In the genomic region with DNA sequence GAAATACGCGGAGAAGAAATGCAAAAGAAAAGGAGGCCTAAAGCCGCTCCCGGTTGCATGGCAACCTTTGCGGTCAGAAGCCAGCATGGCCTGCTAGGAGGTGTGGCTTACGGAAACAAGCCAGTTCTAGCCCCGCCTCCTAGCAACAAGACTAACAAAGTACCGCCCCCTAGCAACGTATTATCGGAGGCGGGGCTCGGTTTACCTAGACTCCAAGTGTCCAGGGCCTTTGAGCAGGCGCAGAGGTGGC, we compare ENCODE assay signal across 8 cellular contexts. TPM values are rescaled to one million over a fixed set of nuclear protein-coding genes. Genes with fewer than 3 reads are reported as not detected.
DNase-seq lines count a peak whose midpoint lies in the region; ATAC-seq, FAIRE-seq and TF ChIP-seq lines count a peak whose summit lies in the region.

No MANE protein-coding gene starts in this region.

- H3K36me3 ChIP-seq in heart right ventricle (peaks cover 0 to 37% (median 35%) of the 10 kb centered on the region in 9 donors), GM12878 (ENCODE audit: control insufficient read depth in 2 of 2, insufficient read depth in 2 of 2, low read length in 1 of 2) (peaks cover 2 to 9% of the 10 kb centered on the region in 2 experiments; a peak in 3 of 4 replicates), mesenchymal stem cell (ENCODE audit: control insufficient read depth in 1 of 2, insufficient read depth in 2 of 2, low read depth in 1 of 2, low read length in 2 of 2) (peaks cover 44 to 45% of the 10 kb centered on the region in 2 experiments), uterus (no peaks in the 10 kb centered on the region)

- H3K27ac ChIP-seq in heart right ventricle (peak overlapping the region in 9 of 10 donors; percentile 28 to 100 (median 55)), GM12878 (ENCODE audit: control insufficient read depth, insufficient read depth) (no peak overlapping the region), mesenchymal stem cell (ENCODE audit: low read length, poor library complexity, severe bottlenecking) (peak overlapping the region; percentile 52), uterus (peak overlapping the region; percentile 40 to 78)

- H3K27me3 ChIP-seq in heart right ventricle (no peaks in the 10 kb centered on the region), GM12878 (replicated peaks in 1 of 2; ENCODE audit: control insufficient read depth in 2 of 2, insufficient read depth in 2 of 2, low read length in 1 of 2) (no peaks in the 10 kb centered on the region), mesenchymal stem cell (ENCODE audit: control insufficient read depth in 1 of 2, insufficient read depth in 1 of 2, low read length in 2 of 2) (no peaks in the 10 kb centered on the region), uterus (no peaks in the 10 kb centered on the region)

- H4K91ac ChIP-seq in mesenchymal stem cell (ENCODE audit: low read length) = no peak overlapping the region

- BruUV-seq in GM12878 (replicated peaks; lab: Mats Ljungman, UMichigan) = no TSS peak

- H3K9ac ChIP-seq in GM12878 (ENCODE audit: control insufficient read depth, insufficient read depth, low read length) (no peak overlapping the region), mesenchymal stem cell (ENCODE audit: low read length) (peak overlapping the region; percentile 93)

- no peak overlapping the region for H3K4ac ChIP-seq in mesenchymal stem cell (ENCODE audit: low read depth in 1 of 2, low read length in 2 of 2)

- H3K79me1 ChIP-seq in mesenchymal stem cell (replicated peaks; ENCODE audit: low read length, poor library complexity, severe bottlenecking) = peaks cover 23% of the 10 kb centered on the region

- peaks cover 9% of the 10 kb centered on the region for H3K79me2 ChIP-seq in GM12878 (ENCODE audit: control insufficient read depth, insufficient read depth, low read length)

- H3K4me1 ChIP-seq in heart right ventricle = peaks cover 7 to 36% (median 15%) of the 10 kb centered on the region in 9 donors
- peaks cover 8% of the 10 kb centered on the region; the same call in 1 of the 2 replicates for H3K4me1 ChIP-seq in GM12878 (ENCODE audit: control insufficient read depth, insufficient read depth, low read length)
- peaks cover 12% of the 10 kb centered on the region for H3K4me1 ChIP-seq in mesenchymal stem cell (ENCODE audit: control insufficient read depth, insufficient read depth, low read depth, low read length)
- H3K4me1 ChIP-seq in uterus = peaks cover 0 to 6% of the 10 kb centered on the region in 2 donors

- peak overlapping the region; percentile 84 for H3K4me2 ChIP-seq in GM12878 (ENCODE audit: control insufficient read depth, insufficient read depth)
- H3K4me2 ChIP-seq in mesenchymal stem cell (ENCODE audit: low read length, poor library complexity, severe bottlenecking) = peak overlapping the region; percentile 89

- RAD21 ChIA-PET in GM12878 (lab: Charles Lee; ENCODE audit: unreplicated experiment) = no interaction called here

- no peak for TF ChIP-seq POLR2A in GM12878 (IDR thresholded peaks at IDR 0.05; ENCODE audit: low read depth, low read length)
- TF ChIP-seq POLR2A in uterus (IDR thresholded peaks at IDR 0.05) = no peak

- intact Hi-C loops in heart right ventricle (cut with DNase I) (loop anchor here in 2 of 10 donors (1.0 to 2.0 kb wide), 3 partner anchors 25 to 106 kb away; a partner anchor contains a TSS), Right ventricle myocardium inferior (cut with DNase I) (no loop called here), GM12878 (cut with micrococcal nuclease; ENCODE audit: unreplicated experiment) (no loop called here), uterus (cut with DNase I; ENCODE audit: low total_unique reads) (no loop called here)

- CTCF ChIA-PET in GM12878 (lab: Yijun Ruan, JAX) = interaction anchor here (1.2 kb wide), 1 partner anchor 116 kb away, joined by 3 read pairs; no protein-coding TSS in a partner anchor

- no peak overlapping the region for H3K14ac ChIP-seq in mesenchymal stem cell (ENCODE audit: low read length in 2 of 2)

- H4K20me1 ChIP-seq in GM12878 (ENCODE audit: control insufficient read depth, insufficient read depth) = peaks cover 3% of the 10 kb centered on the region; the same call in 1 of the 2 replicates

- H2BK15ac ChIP-seq in mesenchymal stem cell (ENCODE audit: low read depth, poor library complexity, severe bottlenecking) = no peak overlapping the region

- no peak overlapping the region for H3K23ac ChIP-seq in mesenchymal stem cell (ENCODE audit: low read length in 2 of 2)

- H3K4me3 ChIP-seq in heart right ventricle (peak overlapping the region in 9 of 10 donors; percentile 10 to 98 (median 47)), GM12878 (peak overlapping the region; percentile 43; the same call in 1 of the 2 replicates), mesenchymal stem cell (ENCODE audit: insufficient read depth in 1 of 2, low read depth in 1 of 2, low read length in 2 of 2) (peak overlapping the region in 1 of 2 experiments; percentile 75), uterus (peak overlapping the region; percentile 38)

- H2AFZ ChIP-seq in GM12878 (ENCODE audit: control insufficient read depth, low read depth, low read length) = peak overlapping the region; percentile 95
- H2AFZ ChIP-seq in mesenchymal stem cell (ENCODE audit: low read depth, low read length) = no peak overlapping the region

- TF ChIP-seq RAD21 in GM12878 (IDR thresholded peaks at IDR 0.05; ENCODE audit: insufficient read depth, low read depth, low read length) = no peak

- TF ChIP-seq CTCF in heart right ventricle (IDR thresholded peaks at IDR 0.05) (no peak), GM12878 (IDR thresholded peaks at IDR 0.05 in 2 of 3, conservative IDR thresholded peaks at IDR 0.05 in 1 of 3; ENCODE audit: control insufficient read depth in 2 of 3, extremely low read depth in 1 of 3, insufficient read depth in 1 of 3, low read depth in 3 of 3, low read length in 3 of 3) (no peak), uterus (IDR thresholded peaks at IDR 0.05) (no peak)

- SMC1A ChIA-PET in GM12878 (lab: Charles Lee; ENCODE audit: uncharacterized antibody, unreplicated experiment) = no interaction called here

- in situ Hi-C loops in GM12878 (cut with MboI) = no loop called here

- ATAC-seq in heart right ventricle (no peak), Right ventricle myocardium inferior (no peak), GM12878 (no peak), GM18909 (IDR thresholded peaks at IDR 0.05; ENCODE audit: poor library complexity, unreplicated experiment) (no peak)

- H2BK120ac ChIP-seq in mesenchymal stem cell (ENCODE audit: low read depth, low read length) = no peak overlapping the region

- DNase-seq in heart right ventricle = no peak
- no peak for DNase-seq in Right ventricle myocardium inferior (ENCODE audit: missing footprints)
- no peak for DNase-seq in GM12878 (ENCODE audit: low read depth, low spot score)
- no peak for DNase-seq in mesenchymal stem cell
- no peak for DNase-seq in uterus
- DNase-seq in dedifferentiated amniotic fluid mesenchymal stem cell (ENCODE audit: extremely low spot score) = no peak
- no peak for DNase-seq in SW480 (ENCODE audit: low spot score)

- H2BK12ac ChIP-seq in mesenchymal stem cell (ENCODE audit: low read length in 2 of 2) = no peak overlapping the region

- no peaks in the 10 kb centered on the region for H3K9me3 ChIP-seq in heart right ventricle
- no peaks in the 10 kb centered on the region for H3K9me3 ChIP-seq in GM12878 (replicated peaks; ENCODE audit: control insufficient read depth, insufficient read depth, low read length)
- H3K9me3 ChIP-seq in mesenchymal stem cell (ENCODE audit: control insufficient read depth, low read length) = no peaks in the 10 kb centered on the region
- no peaks in the 10 kb centered on the region for H3K9me3 ChIP-seq in uterus

- 0 to 1% methylated on average over 13 of the region's 13 CpGs for WGBS in heart right ventricle, 2 donors
- 0% methylated on average over 13 of the region's 13 CpGs for WGBS in GM12878 (ENCODE audit: insufficient coverage, insufficient replicate concordance, low lambda C conversion rate, missing lambda C conversion rate)
- WGBS in mesenchymal stem cell = under 1% methylated on average over 11 of the region's 13 CpGs

- no peak overlapping the region for H2BK5ac ChIP-seq in mesenchymal stem cell (ENCODE audit: low read depth, low read length, poor library complexity, severe bottlenecking)

- FAIRE-seq in GM12878 (lab: Jason Lieb, UNC) = peak; percentile 100

- peak overlapping the region in 1 of 2 experiments; percentile 50 for H3K18ac ChIP-seq in mesenchymal stem cell (ENCODE audit: low read depth in 1 of 2, low read length in 2 of 2)

- TF ChIP-seq EP300 in GM12878 (IDR thresholded peaks at IDR 0.05; ENCODE audit: borderline replicate concordance in 1 of 2, control insufficient read depth in 1 of 2, low read depth in 2 of 2, low read length in 2 of 2) = no peak

- no peak overlapping the region for H2AK5ac ChIP-seq in mesenchymal stem cell (ENCODE audit: low read length, severe bottlenecking)

- H4K8ac ChIP-seq in mesenchymal stem cell (ENCODE audit: low read length) = no peak overlapping the region

- POLR2A ChIA-PET in GM12878 (lab: Charles Lee) = no interaction called here

RNA-seq across cellular contexts. Expression of a gene that starts 0.4 kb away (rescaled TPM):
- total RNA-seq in heart right ventricle (10 to 100 TPM; 25.8 to 40.4 (median 32.2) TPM), Right ventricle myocardium inferior (30.7 TPM), GM12878 (2014; rRNA removed) (18.5 and 24.6 TPM in 2 replicates), GM12878 (2014; rRNA removed; fragmentation: Illumina TruSeq; extraction: Trizol) (11.0 and 13.9 TPM in 2 replicates), GM12878 (2021) (28.2 and 29.9 TPM in 2 replicates), uterus (10 to 100 TPM in 3 of 4 donors, 1 to 10 TPM in 1; 7.2 to 70.3 (median 36.5) TPM)
- polyA plus RNA-seq in heart right ventricle (10 to 100 TPM; 28.2 to 41.9 TPM), GM12878 (2011; rRNA removed) (16.0 and 26.4 TPM in 2 replicates), GM12878 (2014; fragmentation: Illumina TruSeq; extraction: Trizol) (8.6 and 18.8 TPM in 2 replicates), GM12878 (2014; fragmentation: Nextera tagmentation; extraction: Ambion mirVana) (1 to 10 TPM; 1.3 to 1.6 TPM), GM12878 (2014; rRNA removed) (26.6 and 28.7 TPM in 2 replicates), GM12878 (2016; fragmentation: Nextera tagmentation; extraction: Ambion mirVana) (10 to 100 TPM; 25.6 to 31.9 TPM)
- total RNA-seq in GM12878 (2013; cell fraction: nucleolus; rRNA removed) = 43.7 and 54.0 TPM in 2 replicates
- 13.5 TPM for polyA plus RNA-seq in GM12878 (2011; ENCODE audit: low read depth)
- polyA plus RNA-seq in GM12878 (2011; cell fraction: cytosol; rRNA removed) = 29.0 and 32.3 TPM in 2 replicates
- 58.9 and 66.4 TPM in 2 replicates for polyA plus RNA-seq in GM12878 (2011; cell fraction: nucleus; rRNA removed)
- 21.4 and 25.9 TPM in 2 replicates for polyA plus RNA-seq in GM12878 (2012)
- 21.4 and 34.4 TPM in 2 replicates for polyA minus RNA-seq in GM12878 (2011; rRNA and poly(A)+ RNA removed)
- polyA minus RNA-seq in GM12878 (2011; cell fraction: cytosol; rRNA and poly(A)+ RNA removed) = 7.7 and 7.9 TPM in 2 replicates
- 17.8 and 26.8 TPM in 2 replicates for polyA minus RNA-seq in GM12878 (2011; cell fraction: nucleus; rRNA and poly(A)+ RNA removed)
- polyA plus RNA-seq in mesenchymal stem cell (2013, experiment 1 of 2) = 47.7 TPM
- polyA plus RNA-seq in mesenchymal stem cell (2013, experiment 2 of 2) = 45.1 TPM

RNA-seq across cellular contexts. Expression of a gene that starts 13.4 kb away (rescaled TPM):
- total RNA-seq in heart right ventricle = under 1 TPM; 0.13 to 0.52 (median 0.30) TPM
- under 1 TPM; 0.29 to 0.43 TPM for polyA plus RNA-seq in heart right ventricle
- 0.19 TPM for total RNA-seq in Right ventricle myocardium inferior
- total RNA-seq in GM12878 (2013; cell fraction: nucleolus; rRNA removed) = 3.0 TPM in 2 replicates
- total RNA-seq in GM12878 (2014; rRNA removed) = 0.38 and 0.40 TPM in 2 replicates
- total RNA-seq in GM12878 (2014; rRNA removed; fragmentation: Illumina TruSeq; extraction: Trizol) = 0.41 and 0.45 TPM in 2 replicates
- total RNA-seq in GM12878 (2021) = 1.3 and 1.4 TPM in 2 replicates
- polyA plus RNA-seq in GM12878 (2011; ENCODE audit: low read depth) = 0.38 TPM
- 0.16 and 0.24 TPM in 2 replicates for polyA plus RNA-seq in GM12878 (2011; rRNA removed)
- polyA plus RNA-seq in GM12878 (2011; cell fraction: cytosol; rRNA removed) = 0.19 and 0.22 TPM in 2 replicates
- polyA plus RNA-seq in GM12878 (2011; cell fraction: nucleus; rRNA removed) = 1.2 TPM in 2 replicates
- 0.51 and 0.62 TPM in 2 replicates for polyA plus RNA-seq in GM12878 (2012)
- 0.48 and 0.59 TPM in 2 replicates for polyA plus RNA-seq in GM12878 (2014; fragmentation: Illumina TruSeq; extraction: Trizol)
- under 1 TPM; 0.26 to 0.34 TPM for polyA plus RNA-seq in GM12878 (2014; fragmentation: Nextera tagmentation; extraction: Ambion mirVana)
- 0.72 and 0.93 TPM in 2 replicates for polyA plus RNA-seq in GM12878 (2014; rRNA removed)
- polyA plus RNA-seq in GM12878 (2016; fragmentation: Nextera tagmentation; extraction: Ambion mirVana) = under 1 TPM; 0.30 to 0.68 TPM
- polyA minus RNA-seq in GM12878 (2011; rRNA and poly(A)+ RNA removed) = 0.73 and 1.3 TPM in 2 replicates
- 0.21 and 0.27 TPM in 2 replicates for polyA minus RNA-seq in GM12878 (2011; cell fraction: cytosol; rRNA and poly(A)+ RNA removed)
- 0.60 and 1.5 TPM in 2 replicates for polyA minus RNA-seq in GM12878 (2011; cell fraction: nucleus; rRNA and poly(A)+ RNA removed)
- 0.25 TPM for polyA plus RNA-seq in mesenchymal stem cell (2013, experiment 1 of 2)
- 0.21 TPM for polyA plus RNA-seq in mesenchymal stem cell (2013, experiment 2 of 2)
- total RNA-seq in uterus = 1 to 10 TPM in 2 of 4 donors, under 1 TPM in 1, not detected in 1; 0.29 to 2.2 (median 1.2) TPM

RNA-seq across cellular contexts. Expression of a gene that starts 22.9 kb away (rescaled TPM):
- 10 to 100 TPM; 13.2 to 26.2 (median 17.0) TPM for total RNA-seq in heart right ventricle
- 10 to 100 TPM in 1 of 2 donors, 1 to 10 TPM in 1; 5.6 to 22.8 TPM for polyA plus RNA-seq in heart right ventricle
- 17.7 TPM for total RNA-seq in Right ventricle myocardium inferior
- total RNA-seq in GM12878 (2013; cell fraction: nucleolus; rRNA removed) = 22.0 and 26.3 TPM in 2 replicates
- 26.5 and 30.6 TPM in 2 replicates for total RNA-seq in GM12878 (2014; rRNA removed)
- total RNA-seq in GM12878 (2014; rRNA removed; fragmentation: Illumina TruSeq; extraction: Trizol) = 22.4 and 30.9 TPM in 2 replicates
- 75.8 and 79.0 TPM in 2 replicates for total RNA-seq in GM12878 (2021)
- 6.1 TPM for polyA plus RNA-seq in GM12878 (2011; ENCODE audit: low read depth)
- 17.4 and 26.4 TPM in 2 replicates for polyA plus RNA-seq in GM12878 (2011; rRNA removed)
- 33.3 and 42.0 TPM in 2 replicates for polyA plus RNA-seq in GM12878 (2011; cell fraction: cytosol; rRNA removed)
- 24.8 and 43.8 TPM in 2 replicates for polyA plus RNA-seq in GM12878 (2011; cell fraction: nucleus; rRNA removed)
- 20.2 and 22.0 TPM in 2 replicates for polyA plus RNA-seq in GM12878 (2012)
- 9.2 and 14.0 TPM in 2 replicates for polyA plus RNA-seq in GM12878 (2014; fragmentation: Illumina TruSeq; extraction: Trizol)
- polyA plus RNA-seq in GM12878 (2014; fragmentation: Nextera tagmentation; extraction: Ambion mirVana) = 1 to 10 TPM; 1.4 to 3.0 TPM
- polyA plus RNA-seq in GM12878 (2014; rRNA removed) = 44.6 and 46.5 TPM in 2 replicates
- polyA plus RNA-seq in GM12878 (2016; fragmentation: Nextera tagmentation; extraction: Ambion mirVana) = 100 to 1,000 TPM; 103 TPM
- 12.8 and 20.6 TPM in 2 replicates for polyA minus RNA-seq in GM12878 (2011; rRNA and poly(A)+ RNA removed)
- 14.4 and 21.1 TPM in 2 replicates for polyA minus RNA-seq in GM12878 (2011; cell fraction: cytosol; rRNA and poly(A)+ RNA removed)
- 9.4 and 20.5 TPM in 2 replicates for polyA minus RNA-seq in GM12878 (2011; cell fraction: nucleus; rRNA and poly(A)+ RNA removed)
- 10.0 TPM for polyA plus RNA-seq in mesenchymal stem cell (2013, experiment 1 of 2)
- 9.0 TPM for polyA plus RNA-seq in mesenchymal stem cell (2013, experiment 2 of 2)
- total RNA-seq in uterus = 10 to 100 TPM in 2 of 4 donors, 1 to 10 TPM in 2; 7.7 to 33.8 (median 21.3) TPM

RNA-seq across cellular contexts. Expression of a gene that starts 42.9 kb away (rescaled TPM):
- 1 to 10 TPM in 4 of 10 donors, under 1 TPM in 6; 0.40 to 1.3 (median 0.88) TPM for total RNA-seq in heart right ventricle
- polyA plus RNA-seq in heart right ventricle = 1 to 10 TPM in 1 of 2 donors, under 1 TPM in 1; 0.12 to 1.5 TPM
- 0.70 TPM for total RNA-seq in Right ventricle myocardium inferior
- 0.44 and 0.67 TPM in 2 replicates for total RNA-seq in GM12878 (2013; cell fraction: nucleolus; rRNA removed)
- under 0.01 and 0.05 TPM in 2 replicates for total RNA-seq in GM12878 (2014; rRNA removed)
- total RNA-seq in GM12878 (2014; rRNA removed; fragmentation: Illumina TruSeq; extraction: Trizol) = 0.04 TPM in 1 of 2 replicates, not detected in the other
- total RNA-seq in GM12878 (2021) = 0.28 and 0.51 TPM in 2 replicates
- polyA plus RNA-seq in GM12878 (2011; ENCODE audit: low read depth) = 0.07 TPM
- 0.05 TPM in 1 of 2 replicates, not detected in the other for polyA plus RNA-seq in GM12878 (2011; rRNA removed)
- 0.09 and 0.17 TPM in 2 replicates for polyA plus RNA-seq in GM12878 (2011; cell fraction: cytosol; rRNA removed)
- 0.16 and 0.37 TPM in 2 replicates for polyA plus RNA-seq in GM12878 (2011; cell fraction: nucleus; rRNA removed)
- 0.52 and 0.73 TPM in 2 replicates for polyA plus RNA-seq in GM12878 (2012)
- polyA plus RNA-seq in GM12878 (2014; fragmentation: Illumina TruSeq; extraction: Trizol) = 0.01 TPM in 1 of 2 replicates, not detected in the other
- not detected for polyA plus RNA-seq in GM12878 (2014; fragmentation: Nextera tagmentation; extraction: Ambion mirVana)
- polyA plus RNA-seq in GM12878 (2014; rRNA removed) = 0.14 and 0.27 TPM in 2 replicates
- under 1 TPM in 1 of 2 experiments, not detected in 1; 0.03 TPM for polyA plus RNA-seq in GM12878 (2016; fragmentation: Nextera tagmentation; extraction: Ambion mirVana)
- polyA minus RNA-seq in GM12878 (2011; rRNA and poly(A)+ RNA removed) = 0.10 TPM in 1 of 2 replicates, not detected in the other
- polyA minus RNA-seq in GM12878 (2011; cell fraction: cytosol; rRNA and poly(A)+ RNA removed) = 0.21 TPM in 1 of 2 replicates, not detected in the other
- polyA minus RNA-seq in GM12878 (2011; cell fraction: nucleus; rRNA and poly(A)+ RNA removed) = under 0.01 and 0.10 TPM in 2 replicates
- 0.66 TPM for polyA plus RNA-seq in mesenchymal stem cell (2013, experiment 1 of 2)
- 0.55 TPM for polyA plus RNA-seq in mesenchymal stem cell (2013, experiment 2 of 2)
- under 1 TPM in 2 of 4 donors, not detected in 2; 0.28 to 0.52 TPM for total RNA-seq in uterus
